In the genomic region with DNA sequence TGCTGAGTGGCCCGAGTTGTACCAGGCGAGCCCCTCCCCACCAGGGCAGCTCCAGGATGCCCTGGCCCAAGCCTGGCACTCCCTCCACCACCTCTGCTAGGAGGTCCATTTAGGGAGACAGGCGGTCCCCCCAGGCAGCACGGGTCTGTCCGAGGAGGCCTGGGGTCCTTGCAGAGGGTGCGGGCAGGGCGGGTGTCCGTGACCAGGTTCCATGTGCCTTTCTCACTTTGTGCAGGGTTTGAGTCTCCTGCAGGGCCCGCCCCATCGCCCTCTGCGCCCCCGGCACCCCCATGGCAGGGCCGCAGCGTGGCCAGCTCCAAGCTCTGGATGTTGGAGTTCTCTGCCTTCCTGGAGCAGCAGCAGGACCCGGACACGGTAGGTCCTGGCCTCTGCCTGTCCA, we compare ENCODE assay signal across 16 cellular contexts. TPM values are rescaled to one million over a fixed set of nuclear protein-coding genes. Genes with fewer than 3 reads are reported as not detected.
DNase-seq lines count a peak whose midpoint lies in the region; ATAC-seq, FAIRE-seq and TF ChIP-seq lines count a peak whose summit lies in the region.
"Had no signal": no experiment of that assay in that cellular context is flagged by ENCODE, and none has a peak within 500 bp of the region (broad histone marks: within the 10 kb centered on the region; RNA-seq: fewer than 3 reads in every experiment).

No MANE protein-coding gene starts in this region.

- 96% methylated on average over 3 of the region's 16 CpGs for WGBS in HepG2 (ENCODE audit: low lambda C conversion rate)

- intact Hi-C loops in HepG2 (cut with micrococcal nuclease; ENCODE audit: unreplicated experiment) (no loop called here), kidney (cut with DNase I) (no loop called here)

- POLR2A ChIA-PET in HepG2 (lab: Yijun Ruan, JAX), result no interaction called here

- H3K9me3 ChIP-seq in HepG2 (ENCODE audit: low read length) (no peaks in the 10 kb centered on the region), kidney (ENCODE audit: control insufficient read depth in 1 of 2, low read length in 2 of 2) (no peaks in the 10 kb centered on the region)
- H3K9me3 ChIP-seq: BLaER1 treated with 17β-estradiol and CSF1 and Interleukin-3, amounts not matched to agents 10 nM and 100 nM had no signal

- no peak for DNase-seq in stimulated activated naive CD8-positive, alpha-beta T cell treated with anti-CD3 and anti-CD28 coated beads, Interleukin-15, amount 100 ng/mL, for 72 hours
- no peak for DNase-seq in stimulated activated naive CD8-positive, alpha-beta T cell treated with anti-CD3 and anti-CD28 coated beads, Interleukin-15, Interleukin-2, amounts not matched to agents 100 U/mL and 50 U/mL, for 24 hours
- no peak for DNase-seq in HepG2 (ENCODE audit: low spot score)
- DNase-seq in COLO668 (lab: John Stamatoyannopoulos, UW; ENCODE audit: unreplicated experiment), result no peak
- DNase-seq in kidney, result no peak
- no peak for DNase-seq in NCI-H1105 treated with DMSO at 0.1 percent for 48 hours (lab: John Stamatoyannopoulos, UW)
- DNase-seq: ACHN; Calu3; CD4-positive, CD25-positive, alpha-beta regulatory T cell; DMS 273 treated with DMSO at 0.1 percent for 48 hours; HCEC 1CT had no signal

- BruUV-seq in HepG2 (replicated peaks; lab: Mats Ljungman, UMichigan), result no TSS peak

- H3K4me1 Mint-ChIP-seq in stimulated activated naive CD8-positive, alpha-beta T cell treated with anti-CD3 and anti-CD28 coated beads, Interleukin-15, amount 100 ng/mL, for 72 hours, result no peaks in the 10 kb centered on the region
- H3K4me1 Mint-ChIP-seq in stimulated activated memory B cell treated with anti-CD40 and anti-IgM and Interleukin-4, amounts not matched to agents 10 μg/mL and 1 μg/mL and 100 μg/mL, for 72 hours, result no peaks in the 10 kb centered on the region
- H3K4me1 Mint-ChIP-seq: CD4-positive, CD25-positive, alpha-beta regulatory T cell had no signal

- H3K9me3 Mint-ChIP-seq in stimulated activated naive CD8-positive, alpha-beta T cell treated with anti-CD3 and anti-CD28 coated beads, Interleukin-15, amount 100 ng/mL, for 72 hours, result no peaks in the 10 kb centered on the region
- H3K9me3 Mint-ChIP-seq in stimulated activated memory B cell treated with anti-CD40 and anti-IgM and Interleukin-4, amounts not matched to agents 10 μg/mL and 1 μg/mL and 100 μg/mL, for 72 hours, result no peaks in the 10 kb centered on the region
- H3K9me3 Mint-ChIP-seq: CD4-positive, CD25-positive, alpha-beta regulatory T cell had no signal

- ATAC-seq in stimulated activated naive CD8-positive, alpha-beta T cell treated with anti-CD3 and anti-CD28 coated beads, Interleukin-15, amount 100 ng/mL, for 72 hours, result peak; percentile 24
- ATAC-seq in stimulated activated naive CD8-positive, alpha-beta T cell treated with anti-CD3 and anti-CD28 coated beads, Interleukin-15, Interleukin-2, amounts not matched to agents 100 U/mL and 50 U/mL, for 24 hours, result no peak
- no peak for ATAC-seq in HepG2
- peak; percentile 34 for ATAC-seq in stimulated activated memory B cell treated with anti-CD40 and anti-IgM and Interleukin-4, amounts not matched to agents 10 μg/mL and 1 μg/mL and 100 μg/mL, for 72 hours
- ATAC-seq: GM12878 had no signal

- no peaks in the 10 kb centered on the region for H3K27me3 Mint-ChIP-seq in stimulated activated naive CD8-positive, alpha-beta T cell treated with anti-CD3 and anti-CD28 coated beads, Interleukin-15, amount 100 ng/mL, for 72 hours
- peaks cover 26% of the 10 kb centered on the region for H3K27me3 Mint-ChIP-seq in stimulated activated memory B cell treated with anti-CD40 and anti-IgM and Interleukin-4, amounts not matched to agents 10 μg/mL and 1 μg/mL and 100 μg/mL, for 72 hours

- H3K79me2 ChIP-seq in HepG2 (ENCODE audit: insufficient read depth, low read length), result no peaks in the 10 kb centered on the region

- TF ChIP-seq EP300 in HepG2 (IDR thresholded peaks at IDR 0.05; ENCODE audit: low read depth in 2 of 2, low read length in 2 of 2), result no peak
- no peak for TF ChIP-seq EP300 in HepG2 (CRISPR knock-in tag; IDR thresholded peaks at IDR 0.05; ENCODE audit: borderline replicate concordance)

- no peak overlapping the region for H3K4me2 ChIP-seq in HepG2 (ENCODE audit: low read depth, low read length)
- H3K4me2 ChIP-seq: BLaER1 treated with 17β-estradiol and CSF1 and Interleukin-3, amounts not matched to agents 10 nM and 100 nM had no signal

- CTCF ChIA-PET in HepG2 (lab: Yijun Ruan, JAX; ENCODE audit: low intra/inter-chr PET ratio, low total read pairs), result no interaction called here

- H3K27ac ChIP-seq in HepG2 (ENCODE audit: extremely low read length, insufficient read depth, low read length), result no peak overlapping the region
- no peak overlapping the region for H3K27ac ChIP-seq in kidney (ENCODE audit: low read depth in 2 of 2, low read length in 2 of 2)
- H3K27ac ChIP-seq: BLaER1 treated with 17β-estradiol and CSF1 and Interleukin-3, amounts not matched to agents 10 nM and 100 nM; HL-60 had no signal

- H2AFZ ChIP-seq in HepG2 (ENCODE audit: low read length), result no peak overlapping the region

- TF ChIP-seq CTCF in HepG2 (CRISPR knock-in tag; IDR thresholded peaks at IDR 0.05), result no peak
- TF ChIP-seq CTCF in kidney (IDR thresholded peaks at IDR 0.05; ENCODE audit: borderline replicate concordance, extremely low read depth, insufficient read depth), result no peak

- no peak for TF ChIP-seq RAD21 in HepG2 (CRISPR knock-in tag; IDR thresholded peaks at IDR 0.05)

- H3K36me3 ChIP-seq in HepG2 (replicated peaks in 1 of 2; ENCODE audit: control insufficient read depth in 1 of 2, insufficient read depth in 2 of 2, low read length in 2 of 2) (peaks cover 49 to 82% of the 10 kb centered on the region in 2 experiments), kidney (ENCODE audit: control insufficient read depth in 1 of 2, insufficient read depth in 2 of 2, low read length in 2 of 2) (no peaks in the 10 kb centered on the region)

- in situ Hi-C loops in HepG2 (cut with HindIII; ENCODE audit: extremely low pct_ligation_motif_present, low pct_unique_long_range_greater_than_20kb), result no loop called here

- H3K9ac ChIP-seq in HepG2 (ENCODE audit: insufficient read depth, low read depth, low read length) (no peak overlapping the region), kidney (ENCODE audit: low read length in 2 of 2) (no peak overlapping the region)
- H3K9ac ChIP-seq: BLaER1 treated with 17β-estradiol and CSF1 and Interleukin-3, amounts not matched to agents 10 nM and 100 nM had no signal

- H3K4me1 ChIP-seq in HepG2 (ENCODE audit: insufficient read depth, low read length), result no peaks in the 10 kb centered on the region
- no peaks in the 10 kb centered on the region for H3K4me1 ChIP-seq in kidney (ENCODE audit: control insufficient read depth in 1 of 2, insufficient read depth in 1 of 2, low read depth in 1 of 2, low read length in 2 of 2)
- H3K4me1 ChIP-seq: BLaER1 treated with 17β-estradiol and CSF1 and Interleukin-3, amounts not matched to agents 10 nM and 100 nM had no signal

- TF ChIP-seq POLR2A in HepG2 (IDR thresholded peaks at IDR 0.05; ENCODE audit: insufficient read depth in 1 of 2, low read depth in 2 of 2, low read length in 2 of 2), result no peak

- H3K4me3 ChIP-seq in HepG2 (replicated peaks in 1 of 3; ENCODE audit: insufficient read depth in 1 of 3, low read depth in 2 of 3, low read length in 3 of 3) (no peak overlapping the region), kidney (ENCODE audit: low read length in 2 of 2) (no peak overlapping the region)
- H3K4me3 ChIP-seq: BLaER1 treated with 17β-estradiol and CSF1 and Interleukin-3, amounts not matched to agents 10 nM and 100 nM; GM12878 had no signal

- H3K4me3 Mint-ChIP-seq in stimulated activated naive CD8-positive, alpha-beta T cell treated with anti-CD3 and anti-CD28 coated beads, Interleukin-15, amount 100 ng/mL, for 72 hours, result no peak overlapping the region
- H3K4me3 Mint-ChIP-seq in stimulated activated memory B cell treated with anti-CD40 and anti-IgM and Interleukin-4, amounts not matched to agents 10 μg/mL and 1 μg/mL and 100 μg/mL, for 72 hours, result no peak overlapping the region
- H3K4me3 Mint-ChIP-seq: CD4-positive, CD25-positive, alpha-beta regulatory T cell had no signal

- no peak overlapping the region for H3K27ac Mint-ChIP-seq in stimulated activated naive CD8-positive, alpha-beta T cell treated with anti-CD3 and anti-CD28 coated beads, Interleukin-15, amount 100 ng/mL, for 72 hours
- no peak overlapping the region for H3K27ac Mint-ChIP-seq in stimulated activated memory B cell treated with anti-CD40 and anti-IgM and Interleukin-4, amounts not matched to agents 10 μg/mL and 1 μg/mL and 100 μg/mL, for 72 hours

- H4K20me1 ChIP-seq in HepG2 (ENCODE audit: insufficient read depth, low read length), result no peaks in the 10 kb centered on the region

- no peaks in the 10 kb centered on the region for H3K36me3 Mint-ChIP-seq in stimulated activated memory B cell treated with anti-CD40 and anti-IgM and Interleukin-4, amounts not matched to agents 10 μg/mL and 1 μg/mL and 100 μg/mL, for 72 hours
- H3K36me3 Mint-ChIP-seq: CD4-positive, CD25-positive, alpha-beta regulatory T cell had no signal

- H3K27me3 ChIP-seq in HepG2 (ENCODE audit: control insufficient read depth in 1 of 2, insufficient read depth in 2 of 2, low read length in 2 of 2), result no peaks in the 10 kb centered on the region
- H3K27me3 ChIP-seq: BLaER1 treated with 17β-estradiol and CSF1 and Interleukin-3, amounts not matched to agents 10 nM and 100 nM had no signal

- FAIRE-seq in HepG2 (lab: Jason Lieb, UNC) (no peak), kidney (lab: Jason Lieb, UNC) (no peak)
- FAIRE-seq: GM12878, GM18507 had no signal

RNA-seq across cellular contexts. Expression of gene TSPAN9, which starts 56.8 kb away (rescaled TPM):
- total RNA-seq in HepG2 (2016; rRNA removed; fragmentation: Illumina TruSeq; extraction: Trizol) (11.6 and 18.1 TPM in 2 replicates), kidney (81.6 TPM)
- total RNA-seq in HepG2 (2016; cell fraction: cytosol; rRNA removed; fragmentation: Illumina TruSeq; extraction: Trizol; ENCODE audit: low read depth), result 2.5 and 3.1 TPM in 2 replicates
- 9.6 and 21.5 TPM in 2 replicates for total RNA-seq in HepG2 (2016; cell fraction: insoluble cytoplasmic fraction; rRNA removed; fragmentation: Illumina TruSeq; extraction: Trizol)
- total RNA-seq in HepG2 (2016; cell fraction: membrane; rRNA removed; fragmentation: Illumina TruSeq; extraction: Trizol), result 4.4 and 4.6 TPM in 2 replicates
- 16.9 and 19.5 TPM in 2 replicates for total RNA-seq in HepG2 (2016; cell fraction: nucleus; rRNA removed; fragmentation: Illumina TruSeq; extraction: Trizol)
- polyA plus RNA-seq in HepG2 (2011; rRNA removed) (42.3 and 58.2 TPM in 2 replicates), kidney (ENCODE audit: insufficient read depth, low read depth, low replicate concordance) (62.4 TPM)
- polyA plus RNA-seq in HepG2 (2011; cell fraction: cytosol; rRNA removed), result 38.6 and 41.6 TPM in 2 replicates
- polyA plus RNA-seq in HepG2 (2011; cell fraction: nucleus; rRNA removed), result 55.3 and 55.7 TPM in 2 replicates
- 27.2 and 58.7 TPM in 2 replicates for polyA plus RNA-seq in HepG2 (2012)
- 2.2 and 3.0 TPM in 2 replicates for polyA plus RNA-seq in HepG2 (2016; cell fraction: cytosol; fragmentation: Illumina TruSeq; extraction: Trizol; ENCODE audit: low read depth)
- polyA plus RNA-seq in HepG2 (2016; cell fraction: insoluble cytoplasmic fraction; fragmentation: Illumina TruSeq; extraction: Trizol; ENCODE audit: low read depth), result 9.6 and 13.8 TPM in 2 replicates
- 4.1 TPM in 2 replicates for polyA plus RNA-seq in HepG2 (2016; cell fraction: membrane; fragmentation: Illumina TruSeq; extraction: Trizol; ENCODE audit: low read depth)
- polyA plus RNA-seq in HepG2 (2016; cell fraction: nucleus; fragmentation: Illumina TruSeq; extraction: Trizol; ENCODE audit: insufficient read depth, low read depth), result 31.0 and 34.1 TPM in 2 replicates
- 9.4 and 96.3 TPM in 2 replicates for polyA minus RNA-seq in HepG2 (2011; rRNA and poly(A)+ RNA removed; ENCODE audit: low replicate concordance)
- polyA minus RNA-seq in HepG2 (2011; cell fraction: cytosol; rRNA and poly(A)+ RNA removed), result 25.1 and 32.3 TPM in 2 replicates
- polyA minus RNA-seq in HepG2 (2011; cell fraction: nucleus; rRNA and poly(A)+ RNA removed), result 27.2 and 29.7 TPM in 2 replicates

Comparison
In these comparisons a context has a peak if more than half of its experiments do, and no peak if none do; other contexts are left out.
1. ATAC-seq: peak in stimulated activated naive CD8-positive, alpha-beta T cell treated with anti-CD3 and anti-CD28 coated beads, Interleukin-15, amount 100 ng/mL, for 72 hours (single experiment) and stimulated activated memory B cell treated with anti-CD40 and anti-IgM and Interleukin-4, amounts not matched to agents 10 μg/mL and 1 μg/mL and 100 μg/mL, for 72 hours (single experiment); none in stimulated activated naive CD8-positive, alpha-beta T cell treated with anti-CD3 and anti-CD28 coated beads, Interleukin-15, Interleukin-2, amounts not matched to agents 100 U/mL and 50 U/mL, for 24 hours (single experiment) and HepG2 (single experiment).